In the genomic region with DNA sequence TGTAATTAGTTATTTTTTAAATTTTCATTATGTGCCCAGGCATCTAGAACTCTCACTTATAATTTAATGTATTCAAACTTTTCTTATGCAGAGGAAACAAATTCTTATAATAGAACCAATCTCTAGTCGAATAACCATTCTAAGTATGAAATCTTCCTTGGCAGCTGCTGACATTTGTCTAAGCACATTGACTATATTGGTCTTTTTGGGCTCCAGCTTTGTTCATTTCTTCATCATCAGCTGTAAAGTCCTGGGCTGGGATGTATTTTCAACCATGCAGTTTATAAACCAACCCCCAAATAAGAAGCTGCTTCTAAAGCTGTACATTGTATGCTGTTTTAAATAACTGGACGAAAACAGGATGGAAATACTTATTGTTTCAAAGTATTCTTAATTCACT, we compare ENCODE assay signal across 2 cellular contexts.
TF ChIP-seq lines count a peak whose summit lies in the region.

No MANE protein-coding gene starts in this region.

TF ChIP-seq in SK-N-SH, 30 proteins besides CTCF, POLR2A, EP300 and RAD21 (continued from another document):
- TF ChIP-seq, protein P1, sequence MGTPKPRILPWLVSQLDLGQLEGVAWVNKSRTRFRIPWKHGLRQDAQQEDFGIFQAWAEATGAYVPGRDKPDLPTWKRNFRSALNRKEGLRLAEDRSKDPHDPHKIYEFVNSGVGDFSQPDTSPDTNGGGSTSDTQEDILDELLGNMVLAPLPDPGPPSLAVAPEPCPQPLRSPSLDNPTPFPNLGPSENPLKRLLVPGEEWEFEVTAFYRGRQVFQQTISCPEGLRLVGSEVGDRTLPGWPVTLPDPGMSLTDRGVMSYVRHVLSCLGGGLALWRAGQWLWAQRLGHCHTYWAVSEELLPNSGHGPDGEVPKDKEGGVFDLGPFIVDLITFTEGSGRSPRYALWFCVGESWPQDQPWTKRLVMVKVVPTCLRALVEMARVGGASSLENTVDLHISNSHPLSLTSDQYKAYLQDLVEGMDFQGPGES (IDR thresholded peaks at IDR 0.05; ENCODE audit: low read depth, low read length), result no peak
- TF ChIP-seq TCF12 (IDR thresholded peaks at IDR 0.05) (no peak), FOSL2 (IDR thresholded peaks at IDR 0.05; ENCODE audit: borderline replicate concordance, low read depth) (no peak), ELF1 (IDR thresholded peaks at IDR 0.05) (no peak), POLR2AphosphoS5 (IDR thresholded peaks at IDR 0.05; ENCODE audit: low read depth, low read length) (no peak), MXI1 (IDR thresholded peaks at IDR 0.05; ENCODE audit: low read depth, low read length) (no peak), NRF1 (IDR thresholded peaks at IDR 0.05; ENCODE audit: low read depth, low read length) (no peak)
- TF ChIP-seq, protein P2, sequence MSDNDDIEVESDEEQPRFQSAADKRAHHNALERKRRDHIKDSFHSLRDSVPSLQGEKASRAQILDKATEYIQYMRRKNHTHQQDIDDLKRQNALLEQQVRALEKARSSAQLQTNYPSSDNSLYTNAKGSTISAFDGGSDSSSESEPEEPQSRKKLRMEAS (IDR thresholded peaks at IDR 0.05; ENCODE audit: low read depth), result no peak
- TF ChIP-seq, protein P3, sequence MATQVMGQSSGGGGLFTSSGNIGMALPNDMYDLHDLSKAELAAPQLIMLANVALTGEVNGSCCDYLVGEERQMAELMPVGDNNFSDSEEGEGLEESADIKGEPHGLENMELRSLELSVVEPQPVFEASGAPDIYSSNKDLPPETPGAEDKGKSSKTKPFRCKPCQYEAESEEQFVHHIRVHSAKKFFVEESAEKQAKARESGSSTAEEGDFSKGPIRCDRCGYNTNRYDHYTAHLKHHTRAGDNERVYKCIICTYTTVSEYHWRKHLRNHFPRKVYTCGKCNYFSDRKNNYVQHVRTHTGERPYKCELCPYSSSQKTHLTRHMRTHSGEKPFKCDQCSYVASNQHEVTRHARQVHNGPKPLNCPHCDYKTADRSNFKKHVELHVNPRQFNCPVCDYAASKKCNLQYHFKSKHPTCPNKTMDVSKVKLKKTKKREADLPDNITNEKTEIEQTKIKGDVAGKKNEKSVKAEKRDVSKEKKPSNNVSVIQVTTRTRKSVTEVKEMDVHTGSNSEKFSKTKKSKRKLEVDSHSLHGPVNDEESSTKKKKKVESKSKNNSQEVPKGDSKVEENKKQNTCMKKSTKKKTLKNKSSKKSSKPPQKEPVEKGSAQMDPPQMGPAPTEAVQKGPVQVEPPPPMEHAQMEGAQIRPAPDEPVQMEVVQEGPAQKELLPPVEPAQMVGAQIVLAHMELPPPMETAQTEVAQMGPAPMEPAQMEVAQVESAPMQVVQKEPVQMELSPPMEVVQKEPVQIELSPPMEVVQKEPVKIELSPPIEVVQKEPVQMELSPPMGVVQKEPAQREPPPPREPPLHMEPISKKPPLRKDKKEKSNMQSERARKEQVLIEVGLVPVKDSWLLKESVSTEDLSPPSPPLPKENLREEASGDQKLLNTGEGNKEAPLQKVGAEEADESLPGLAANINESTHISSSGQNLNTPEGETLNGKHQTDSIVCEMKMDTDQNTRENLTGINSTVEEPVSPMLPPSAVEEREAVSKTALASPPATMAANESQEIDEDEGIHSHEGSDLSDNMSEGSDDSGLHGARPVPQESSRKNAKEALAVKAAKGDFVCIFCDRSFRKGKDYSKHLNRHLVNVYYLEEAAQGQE (IDR thresholded peaks at IDR 0.05; ENCODE audit: low read depth, low read length), result no peak
- TF ChIP-seq, protein P4, sequence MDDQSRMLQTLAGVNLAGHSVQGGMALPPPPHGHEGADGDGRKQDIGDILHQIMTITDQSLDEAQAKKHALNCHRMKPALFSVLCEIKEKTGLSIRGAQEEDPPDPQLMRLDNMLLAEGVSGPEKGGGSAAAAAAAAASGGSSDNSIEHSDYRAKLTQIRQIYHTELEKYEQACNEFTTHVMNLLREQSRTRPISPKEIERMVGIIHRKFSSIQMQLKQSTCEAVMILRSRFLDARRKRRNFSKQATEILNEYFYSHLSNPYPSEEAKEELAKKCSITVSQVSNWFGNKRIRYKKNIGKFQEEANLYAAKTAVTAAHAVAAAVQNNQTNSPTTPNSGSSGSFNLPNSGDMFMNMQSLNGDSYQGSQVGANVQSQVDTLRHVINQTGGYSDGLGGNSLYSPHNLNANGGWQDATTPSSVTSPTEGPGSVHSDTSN (IDR thresholded peaks at IDR 0.05), result no peak

TF ChIP-seq in SK-N-SH treated with all-trans-retinoic acid at 6 μM for 48 hours, 23 proteins besides CTCF, POLR2A, EP300 and RAD21 (continued from another document):
- TF ChIP-seq, protein P5, sequence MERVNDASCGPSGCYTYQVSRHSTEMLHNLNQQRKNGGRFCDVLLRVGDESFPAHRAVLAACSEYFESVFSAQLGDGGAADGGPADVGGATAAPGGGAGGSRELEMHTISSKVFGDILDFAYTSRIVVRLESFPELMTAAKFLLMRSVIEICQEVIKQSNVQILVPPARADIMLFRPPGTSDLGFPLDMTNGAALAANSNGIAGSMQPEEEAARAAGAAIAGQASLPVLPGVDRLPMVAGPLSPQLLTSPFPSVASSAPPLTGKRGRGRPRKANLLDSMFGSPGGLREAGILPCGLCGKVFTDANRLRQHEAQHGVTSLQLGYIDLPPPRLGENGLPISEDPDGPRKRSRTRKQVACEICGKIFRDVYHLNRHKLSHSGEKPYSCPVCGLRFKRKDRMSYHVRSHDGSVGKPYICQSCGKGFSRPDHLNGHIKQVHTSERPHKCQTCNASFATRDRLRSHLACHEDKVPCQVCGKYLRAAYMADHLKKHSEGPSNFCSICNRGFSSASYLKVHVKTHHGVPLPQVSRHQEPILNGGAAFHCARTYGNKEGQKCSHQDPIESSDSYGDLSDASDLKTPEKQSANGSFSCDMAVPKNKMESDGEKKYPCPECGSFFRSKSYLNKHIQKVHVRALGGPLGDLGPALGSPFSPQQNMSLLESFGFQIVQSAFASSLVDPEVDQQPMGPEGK (CRISPR knock-in tag; IDR thresholded peaks at IDR 0.05; ENCODE audit: borderline replicate concordance), result no peak
- TF ChIP-seq ESRRG (CRISPR knock-in tag; IDR thresholded peaks at IDR 0.05) (no peak), CSDC2 (CRISPR knock-in tag; IDR thresholded peaks at IDR 0.05) (no peak), SNAI2 (CRISPR knock-in tag; IDR thresholded peaks at IDR 0.05) (no peak), TOX (CRISPR knock-in tag; IDR thresholded peaks at IDR 0.05; ENCODE audit: borderline replicate concordance) (no peak), ARNTL (CRISPR knock-in tag; IDR thresholded peaks at IDR 0.05; ENCODE audit: borderline replicate concordance, low read depth) (no peak), ZNF565 (CRISPR knock-in tag; conservative IDR thresholded peaks at IDR 0.05; ENCODE audit: low read depth) (no peak), ISL1 (CRISPR knock-in tag; IDR thresholded peaks at IDR 0.05) (no peak), PPARA (CRISPR knock-in tag; IDR thresholded peaks at IDR 0.05; ENCODE audit: borderline replicate concordance) (no peak), ZC3H10 (CRISPR knock-in tag; IDR thresholded peaks at IDR 0.05) (no peak), TCF4 (CRISPR knock-in tag; IDR thresholded peaks at IDR 0.05; ENCODE audit: borderline replicate concordance) (no peak), ZFP30 (CRISPR knock-in tag; IDR thresholded peaks at IDR 0.05) (no peak)
